In genomic region chr7:159067870-159068787, GRCh38 we compare ENCODE assay signal across 12 cellular contexts.
DNase-seq lines count a peak whose midpoint lies in the region; ATAC-seq, FAIRE-seq and TF ChIP-seq lines count a peak whose summit lies in the region.
"Had no signal": no experiment of that assay in that cellular context is flagged by ENCODE, and none has a peak within 500 bp of the region (broad histone marks: within the 10 kb centered on the region; RNA-seq: fewer than 3 reads in every experiment).

No MANE protein-coding gene starts in this region.

- POLR2A ChIA-PET in activated CD8-positive, alpha-beta T cell treated with anti-CD3 and anti-CD28 coated beads for 36 hours (lab: Charles Lee) = no interaction called here
- POLR2A ChIA-PET in A673 (lab: Charles Lee; ENCODE audit: low non-redundant PET) = no interaction called here

- H3K4me3 Mint-ChIP-seq in activated CD8-positive, alpha-beta T cell treated with anti-CD3 and anti-CD28 coated beads for 36 hours = no peak overlapping the region
- H3K4me3 Mint-ChIP-seq: central memory CD8-positive, alpha-beta T cell had no signal

- H3K4me3 ChIP-seq in heart left ventricle = no peak overlapping the region
- no peak overlapping the region for H3K4me3 ChIP-seq in A673 (ENCODE audit: low read depth, low read length, poor library complexity, severe bottlenecking)

- H3K36me3 Mint-ChIP-seq in activated CD8-positive, alpha-beta T cell treated with anti-CD3 and anti-CD28 coated beads for 36 hours (ENCODE audit: low read depth) = no peaks in the 10 kb centered on the region

- no peaks in the 10 kb centered on the region for H3K9me3 Mint-ChIP-seq in activated CD8-positive, alpha-beta T cell treated with anti-CD3 and anti-CD28 coated beads for 36 hours
- H3K9me3 Mint-ChIP-seq: central memory CD8-positive, alpha-beta T cell had no signal

- H3K27me3 Mint-ChIP-seq in activated CD8-positive, alpha-beta T cell treated with anti-CD3 and anti-CD28 coated beads for 36 hours = no peaks in the 10 kb centered on the region
- H3K27me3 Mint-ChIP-seq: central memory CD8-positive, alpha-beta T cell had no signal

- DNase-seq in AG20443 (ENCODE audit: low spot score) = peak; percentile 50
- DNase-seq in activated CD8-positive, alpha-beta T cell treated with anti-CD3 and anti-CD28 coated beads for 36 hours = peak; percentile 28
- peak; percentile 79 to 92 (median 86) for DNase-seq in heart left ventricle
- DNase-seq in omental fat pad (ENCODE audit: low spot score) = no peak
- DNase-seq in NK-92 treated with Interleukin-12 subunit alpha and Interleukin-12 subunit beta, amount 100 ng/mL, for 24 hours (lab: John Stamatoyannopoulos, UW) = no peak
- no peak for DNase-seq in A673 (ENCODE audit: low spot score)
- DNase-seq in inferior parietal cortex (ENCODE audit: extremely low spot score) = no peak
- DNase-seq in GM12891 (ENCODE audit: insufficient read length, low spot score) = no peak
- DNase-seq: activated CD4-positive, alpha-beta T cell treated with anti-CD3 and anti-CD28 coated beads for 1 hour; NCI-H774 had no signal

- no peak for FAIRE-seq in GM12891 (lab: Jason Lieb, UNC)

- TF ChIP-seq CTCF in activated CD8-positive, alpha-beta T cell treated with anti-CD3 and anti-CD28 coated beads for 36 hours (IDR thresholded peaks at IDR 0.05) = no peak
- TF ChIP-seq CTCF in heart left ventricle (IDR thresholded peaks at IDR 0.05) (peak in 1 of 12 donors; percentile 9), omental fat pad (IDR thresholded peaks at IDR 0.05) (no peak), A673 (conservative IDR thresholded peaks at IDR 0.05; ENCODE audit: low read depth, low read length) (no peak)

- H3K27ac ChIP-seq in heart left ventricle (peak overlapping the region; percentile 32 to 94 (median 79)), A673 (ENCODE audit: low read depth, low read length, poor library complexity, severe bottlenecking) (no peak overlapping the region)
- H3K27ac ChIP-seq: C4-2B had no signal

- no TSS peak for BruUV-seq in A673 (replicated peaks; lab: Mats Ljungman, UMichigan)

- peaks cover 0 to 62% (median 36%) of the 10 kb centered on the region in 12 donors for H3K4me1 ChIP-seq in heart left ventricle
- no peaks in the 10 kb centered on the region for H3K4me1 ChIP-seq in A673 (ENCODE audit: insufficient read depth, low read length, poor library complexity, severe bottlenecking)

- H3K9me3 ChIP-seq in heart left ventricle (no peaks in the 10 kb centered on the region), A673 (ENCODE audit: low read depth, low read length, poor library complexity, severe bottlenecking) (no peaks in the 10 kb centered on the region)

- H3K36me3 ChIP-seq in heart left ventricle = no peaks in the 10 kb centered on the region
- H3K36me3 ChIP-seq in A673 (ENCODE audit: insufficient read depth, low read length, poor library complexity, severe bottlenecking) = no peaks in the 10 kb centered on the region

- WGBS in heart left ventricle, 4 donors = 51 to 63% (median 61%) methylated on average over 22 of the region's 22 CpGs

- H3K4me1 Mint-ChIP-seq in activated CD8-positive, alpha-beta T cell treated with anti-CD3 and anti-CD28 coated beads for 36 hours (ENCODE audit: low read depth) = peaks cover 21% of the 10 kb centered on the region

- peak; percentile 53 for ATAC-seq in activated CD8-positive, alpha-beta T cell treated with anti-CD3 and anti-CD28 coated beads for 36 hours
- ATAC-seq in heart left ventricle = peak; percentile 86 to 89 (median 88)
- ATAC-seq in omental fat pad (ENCODE audit: low FRiP score) = peak; percentile 62

- no peaks in the 10 kb centered on the region for H3K27me3 ChIP-seq in heart left ventricle
- H3K27me3 ChIP-seq in A673 (replicated peaks; ENCODE audit: insufficient read depth, low read depth, low read length, poor library complexity) = no peaks in the 10 kb centered on the region

- no peak for TF ChIP-seq POLR2A in heart left ventricle (IDR thresholded peaks at IDR 0.05)
- TF ChIP-seq POLR2A in GM12891 (IDR thresholded peaks at IDR 0.05; ENCODE audit: low read depth, low read length) = no peak

- intact Hi-C loops in activated CD8-positive, alpha-beta T cell treated with anti-CD3 and anti-CD28 coated beads for 36 hours (cut with micrococcal nuclease) = no loop called here
- intact Hi-C loops in heart left ventricle (cut with DNase I) = loop anchor here in 1 of 10 donors (5.0 kb wide), 1 partner anchor 36 kb away; no protein-coding TSS in a partner anchor
- intact Hi-C loops in A673 (cut with micrococcal nuclease; ENCODE audit: unreplicated experiment) = no loop called here

- H3K27ac Mint-ChIP-seq in activated CD8-positive, alpha-beta T cell treated with anti-CD3 and anti-CD28 coated beads for 36 hours = no peak overlapping the region

- CTCF ChIA-PET in activated CD8-positive, alpha-beta T cell treated with anti-CD3 and anti-CD28 coated beads for 36 hours (lab: Charles Lee) = no interaction called here
- CTCF ChIA-PET in A673 (lab: Charles Lee) = no interaction called here

TF ChIP-seq in GM12891, 5 proteins besides CTCF, POLR2A, EP300 and RAD21:
- TF ChIP-seq PAX5 (IDR thresholded peaks at IDR 0.05; ENCODE audit: insufficient read depth, low read length, severe bottlenecking) = no peak
- no peak for TF ChIP-seq TAF1 (IDR thresholded peaks at IDR 0.05; ENCODE audit: low read depth, low read length)
- TF ChIP-seq SPI1 (IDR thresholded peaks at IDR 0.05; ENCODE audit: low read depth, low read length) = no peak
- TF ChIP-seq POU2F2 (IDR thresholded peaks at IDR 0.05; ENCODE audit: low read depth, low read length) = no peak
- TF ChIP-seq POLR2AphosphoS5 (IDR thresholded peaks at IDR 0.05; ENCODE audit: low read depth, low read length) = no peak
TF ChIP-seq in GM12891: peak in this region for 0.

Comparison
In these comparisons a context has a peak if more than half of its experiments do, and no peak if none do; other contexts are left out.
1. DNase-seq: peak in AG20443 (single experiment), activated CD8-positive, alpha-beta T cell treated with anti-CD3 and anti-CD28 coated beads for 36 hours (single experiment) and heart left ventricle (5 of 5); none in omental fat pad (single experiment), NK-92 treated with Interleukin-12 subunit alpha and Interleukin-12 subunit beta, amount 100 ng/mL, for 24 hours (single experiment), A673 (single experiment), inferior parietal cortex (single experiment) and GM12891 (single experiment).
2. Peak in every context shown above with its lines, with median percentiles within 50 percentile points of each other: ATAC-seq.